1 cellular context compared by ENCODE assay signal in the genomic region with DNA sequence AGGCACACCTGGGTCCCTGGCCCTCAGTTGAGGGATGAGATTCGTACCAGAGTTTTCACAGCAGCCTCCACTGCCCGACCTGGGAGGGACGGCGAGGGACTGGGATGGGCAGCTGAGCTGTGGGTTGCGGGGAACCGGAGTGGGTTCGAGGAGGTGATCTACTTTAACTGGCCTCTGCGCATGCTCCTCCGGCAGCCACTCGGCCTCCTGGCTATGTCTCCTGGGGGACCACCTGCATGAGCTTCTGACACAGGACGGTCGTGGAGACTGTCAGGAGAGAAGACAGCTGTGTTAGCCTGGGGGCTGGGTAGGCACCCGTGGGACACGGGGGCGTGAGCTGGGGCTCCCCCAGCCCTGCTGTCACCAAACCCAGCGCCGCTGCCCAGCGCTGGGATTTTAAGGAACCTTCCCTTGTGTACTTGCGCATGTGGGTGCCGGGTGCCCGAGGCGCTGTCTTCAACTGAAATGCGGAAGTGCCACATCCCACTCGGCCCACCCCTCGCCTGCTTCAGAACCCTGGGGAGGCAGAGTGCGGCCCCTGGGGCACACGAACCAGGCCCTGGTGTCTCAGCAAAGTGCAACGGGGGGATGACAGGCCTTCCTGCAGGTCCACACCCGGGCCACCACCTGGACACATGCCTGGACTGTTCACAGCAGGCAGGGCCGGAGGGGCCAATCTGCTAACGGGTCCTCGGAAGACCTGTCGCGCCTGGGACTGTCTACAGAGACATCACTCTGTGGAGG.
TF ChIP-seq lines count a peak whose summit lies in the region.

No MANE protein-coding gene starts in this region.

TF ChIP-seq in K562, 482 proteins besides CTCF, POLR2A, EP300 and RAD21 (continued from another document):
- TF ChIP-seq, protein P1, sequence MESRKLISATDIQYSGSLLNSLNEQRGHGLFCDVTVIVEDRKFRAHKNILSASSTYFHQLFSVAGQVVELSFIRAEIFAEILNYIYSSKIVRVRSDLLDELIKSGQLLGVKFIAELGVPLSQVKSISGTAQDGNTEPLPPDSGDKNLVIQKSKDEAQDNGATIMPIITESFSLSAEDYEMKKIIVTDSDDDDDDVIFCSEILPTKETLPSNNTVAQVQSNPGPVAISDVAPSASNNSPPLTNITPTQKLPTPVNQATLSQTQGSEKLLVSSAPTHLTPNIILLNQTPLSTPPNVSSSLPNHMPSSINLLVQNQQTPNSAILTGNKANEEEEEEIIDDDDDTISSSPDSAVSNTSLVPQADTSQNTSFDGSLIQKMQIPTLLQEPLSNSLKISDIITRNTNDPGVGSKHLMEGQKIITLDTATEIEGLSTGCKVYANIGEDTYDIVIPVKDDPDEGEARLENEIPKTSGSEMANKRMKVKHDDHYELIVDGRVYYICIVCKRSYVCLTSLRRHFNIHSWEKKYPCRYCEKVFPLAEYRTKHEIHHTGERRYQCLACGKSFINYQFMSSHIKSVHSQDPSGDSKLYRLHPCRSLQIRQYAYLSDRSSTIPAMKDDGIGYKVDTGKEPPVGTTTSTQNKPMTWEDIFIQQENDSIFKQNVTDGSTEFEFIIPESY (CRISPR knock-in tag; IDR thresholded peaks at IDR 0.05): peak; percentile 24; the same call in 1 of the 2 replicates
